In genomic region chr2:237539681-237540080, GRCh38 we compare ENCODE assay signal across 21 cellular contexts. TPM values are rescaled to one million over a fixed set of nuclear protein-coding genes. Genes with fewer than 3 reads are reported as not detected.
A peak's percentile ranks its signal among the peaks of the same experiment; 100 is the strongest.
DNase-seq lines count a peak whose midpoint lies in the region; ATAC-seq and TF ChIP-seq lines count a peak whose summit lies in the region.
"Had no signal": no experiment of that assay in that cellular context is flagged by ENCODE, and none has a peak within 500 bp of the region (broad histone marks: within the 10 kb centered on the region; RNA-seq: fewer than 3 reads in every experiment).

No MANE protein-coding gene starts in this region.

- H3K9me3 ChIP-seq in right atrium auricular region, result no peaks in the 10 kb centered on the region
- no peaks in the 10 kb centered on the region for H3K9me3 ChIP-seq in ovary
- H3K9me3 ChIP-seq: HAP-1 had no signal

- TF ChIP-seq CTCF in right atrium auricular region (IDR thresholded peaks at IDR 0.05), result no peak
- no peak for TF ChIP-seq CTCF in RWPE1 (conservative IDR thresholded peaks at IDR 0.05; ENCODE audit: low read depth)
- TF ChIP-seq CTCF in ovary (IDR thresholded peaks at IDR 0.05), result no peak
- no peak for TF ChIP-seq CTCF in type B pancreatic cell (conservative IDR thresholded peaks at IDR 0.05)

- no peaks in the 10 kb centered on the region for H3K27me3 Mint-ChIP-seq in type B pancreatic cell

- CTCF ChIA-PET in RWPE1 (lab: Yijun Ruan, JAX), result interaction anchor here (1.2 kb wide), 1 partner anchor 32 kb away, joined by 7 read pairs; no protein-coding TSS in a partner anchor

- no peaks in the 10 kb centered on the region for H3K36me3 ChIP-seq in right atrium auricular region
- H3K36me3 ChIP-seq in ovary, result no peaks in the 10 kb centered on the region
- H3K36me3 ChIP-seq: HAP-1 had no signal

- POLR2A ChIA-PET in RWPE1 (lab: Yijun Ruan, JAX; ENCODE audit: low non-redundant PET), result no interaction called here

- 26 to 50% (median 40%) methylated on average over 6 of the region's 6 CpGs for WGBS in ovary, 3 donors

- H3K4me1 ChIP-seq in right atrium auricular region (peaks cover 0 to 17% of the 10 kb centered on the region in 2 donors), ovary (ENCODE audit: insufficient read depth) (peaks cover 20% of the 10 kb centered on the region)
- H3K4me1 ChIP-seq: HAP-1 had no signal

- H3K4me3 Mint-ChIP-seq in type B pancreatic cell, result no peak overlapping the region

- H3K27ac ChIP-seq in right atrium auricular region, result no peak overlapping the region
- H3K27ac ChIP-seq in RWPE1, result peak overlapping the region; percentile 76
- peak overlapping the region; percentile 49 for H3K27ac ChIP-seq in ovary
- H3K27ac ChIP-seq: HL-60, PC-9 had no signal

- DNase-seq in Right ventricle myocardium superior (no peak), right atrium auricular region (ENCODE audit: low spot score) (no peak), RWPE1 (ENCODE audit: low spot score) (no peak), ovary (peak in 2 of 5 donors; percentile 47 to 55), type B pancreatic cell (ENCODE audit: extremely low spot score, unreplicated experiment) (no peak), T1000 (lab: John Stamatoyannopoulos, UW) (no peak), NCI-H1417 treated with DMSO at 0.1 percent for 48 hours (lab: John Stamatoyannopoulos, UW) (no peak)
- DNase-seq: C1 segment of cervical spinal cord, DMS79 treated with DMSO at 0.1 percent for 48 hours, MV-4-11, NCI-H1436, NCI-H2029, NCI-H774, PC-9 had no signal

- no peak for TF ChIP-seq EP300 in ovary (IDR thresholded peaks at IDR 0.05)

- no peaks in the 10 kb centered on the region for H3K9me3 Mint-ChIP-seq in type B pancreatic cell

- peak overlapping the region; percentile 59 for H3K27ac Mint-ChIP-seq in type B pancreatic cell

- ATAC-seq in Right ventricle myocardium superior (ENCODE audit: poor library complexity), result peak; percentile 19
- ATAC-seq in GM18519 (IDR thresholded peaks at IDR 0.05; ENCODE audit: low FRiP score, unreplicated experiment), result no peak
- ATAC-seq: K562 had no signal

- H3K27me3 ChIP-seq in right atrium auricular region (no peaks in the 10 kb centered on the region), ovary (no peaks in the 10 kb centered on the region)

- H3K4me1 Mint-ChIP-seq in type B pancreatic cell (ENCODE audit: unreplicated experiment), result peaks cover 9% of the 10 kb centered on the region

- H3K4me3 ChIP-seq in right atrium auricular region, result no peak overlapping the region
- no peak overlapping the region for H3K4me3 ChIP-seq in ovary
- H3K4me3 ChIP-seq: HAP-1, K562, PC-9 had no signal

- intact Hi-C loops in Right ventricle myocardium superior (cut with DNase I) (no loop called here), ovary (cut with DNase I) (no loop called here)

- peaks cover 3% of the 10 kb centered on the region for H3K36me3 Mint-ChIP-seq in type B pancreatic cell

- TF ChIP-seq POLR2A in ovary (IDR thresholded peaks at IDR 0.05), result no peak

RNA-seq across cellular contexts. Expression of gene PRLH, which starts 26.7 kb away (rescaled TPM):
- total RNA-seq in Right ventricle myocardium superior, result not detected
- not detected for total RNA-seq in right atrium auricular region
- total RNA-seq in ovary, result not detected
- not detected for polyA plus RNA-seq in ovary
- total RNA-seq in type B pancreatic cell (ENCODE audit: low replicate concordance), result not detected in 2 replicates
- total RNA-seq: A172, G401, K562, NCI-H460, PC-9 had no signal
- polyA plus RNA-seq: K562 had no signal

RNA-seq across cellular contexts. Expression of gene RAB17, which starts 50.9 kb away (rescaled TPM):
- 4.1 TPM for total RNA-seq in Right ventricle myocardium superior
- 1 to 10 TPM; 1.0 to 4.5 TPM for total RNA-seq in right atrium auricular region
- total RNA-seq in ovary, result 10 to 100 TPM in 1 of 7 donors, 1 to 10 TPM in 5, under 1 TPM in 1; 0.76 to 19.3 (median 4.6) TPM
- polyA plus RNA-seq in ovary, result under 1 TPM; 0.38 to 0.86 TPM
- 18.4 and 21.6 TPM in 2 replicates for total RNA-seq in type B pancreatic cell (ENCODE audit: low replicate concordance)
- total RNA-seq: G401 had no signal
- polyA plus RNA-seq: K562 had no signal

RNA-seq across cellular contexts. Expression of gene MLPH, which starts 52.6 kb away (rescaled TPM):
- total RNA-seq in Right ventricle myocardium superior (80.9 TPM), right atrium auricular region (100 to 1,000 TPM in 1 of 2 donors, 10 to 100 TPM in 1; 27.1 to 108 TPM), ovary (10 to 100 TPM in 6 of 7 donors, 1 to 10 TPM in 1; 7.8 to 67.5 (median 30.7) TPM), type B pancreatic cell (ENCODE audit: low replicate concordance) (14.8 and 16.7 TPM in 2 replicates)
- 10 to 100 TPM in 1 of 2 donors, 1 to 10 TPM in 1; 9.0 to 23.3 TPM for polyA plus RNA-seq in ovary
- polyA plus RNA-seq: K562 had no signal

Comparison
In these comparisons a context has a peak if more than half of its experiments do, and no peak if none do; other contexts are left out.
1. H3K27ac ChIP-seq: peak in RWPE1 (single experiment) and ovary (2 of 2); none in right atrium auricular region (0 of 2).